8 cellular contexts compared by ENCODE assay signal in the genomic region with DNA sequence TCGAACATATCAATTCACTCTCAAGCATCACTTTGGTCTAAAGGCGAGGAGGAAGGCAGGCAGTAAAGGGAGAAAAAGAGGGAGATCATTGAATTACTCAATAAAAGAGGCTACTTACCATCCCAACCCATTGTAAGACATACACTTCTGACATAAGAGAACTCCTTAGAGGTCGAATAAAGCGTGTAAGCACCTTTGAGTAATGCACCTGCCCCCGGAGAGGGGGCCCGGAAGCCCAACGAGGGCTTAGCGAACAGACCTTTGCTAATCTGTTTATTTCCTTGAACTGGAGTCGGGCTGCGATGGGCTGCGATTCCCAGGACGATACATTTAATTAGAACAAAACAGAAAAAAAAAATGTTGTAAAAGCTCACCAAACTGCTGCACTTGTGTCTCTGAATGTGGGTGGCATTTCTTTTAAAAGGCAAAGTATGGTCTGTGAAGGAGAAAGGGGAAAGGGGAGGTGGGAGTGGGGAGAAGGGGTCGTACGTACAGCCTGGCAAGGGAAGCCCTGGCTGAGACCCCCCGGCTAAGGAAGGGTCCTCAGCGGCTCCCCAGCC. TPM values are rescaled to one million over a fixed set of nuclear protein-coding genes. Genes with fewer than 3 reads are reported as not detected.
DNase-seq lines count a peak whose midpoint lies in the region; FAIRE-seq and TF ChIP-seq lines count a peak whose summit lies in the region.

No MANE protein-coding gene starts in this region.

- no peak for FAIRE-seq in D721Med (lab: Jason Lieb, UNC)

- H3K4me1 ChIP-seq in muscle layer of colon (ENCODE audit: insufficient read depth, low read length) (peaks cover 48% of the 10 kb centered on the region), tibial nerve (peaks cover 0 to 57% (median 46%) of the 10 kb centered on the region in 4 donors)

- 3 to 4% methylated on average over 16 of the region's 16 CpGs for WGBS in tibial nerve, 2 donors

- no peak for TF ChIP-seq POLR2A in tibial nerve (IDR thresholded peaks at IDR 0.05)

- TF ChIP-seq EP300 in tibial nerve (IDR thresholded peaks at IDR 0.05), result no peak

- H3K36me3 ChIP-seq in muscle layer of colon (ENCODE audit: insufficient read depth, low read length) (peaks cover 5% of the 10 kb centered on the region), tibial nerve (no peaks in the 10 kb centered on the region)

- no peaks in the 10 kb centered on the region for H3K9me3 ChIP-seq in muscle layer of colon (ENCODE audit: low read length)
- no peaks in the 10 kb centered on the region for H3K9me3 ChIP-seq in tibial nerve

- H3K27me3 ChIP-seq in muscle layer of colon (ENCODE audit: control insufficient read depth in 1 of 2, insufficient read depth in 2 of 2, low read length in 2 of 2) (no peaks in the 10 kb centered on the region), tibial nerve (no peaks in the 10 kb centered on the region)

- H3K9ac ChIP-seq in muscle layer of colon (ENCODE audit: low read length), result peak overlapping the region; percentile 99

- peak; percentile 28 for DNase-seq in NCI-H748 (lab: John Stamatoyannopoulos, UW; ENCODE audit: unreplicated experiment)
- no peak for DNase-seq in NCI-H748 treated with DMSO at 0.1 percent for 48 hours (lab: John Stamatoyannopoulos, UW)
- no peak for DNase-seq in choroid plexus epithelial cell (ENCODE audit: low read depth)
- no peak for DNase-seq in tibial nerve (ENCODE audit: low spot score in 2 of 2)
- DNase-seq in NCI-H1048 (lab: John Stamatoyannopoulos, UW), result no peak
- DNase-seq in D721Med (ENCODE audit: insufficient read length, low spot score), result no peak

- TF ChIP-seq CTCF in VCaP (conservative IDR thresholded peaks at IDR 0.05), result no peak
- no peak for TF ChIP-seq CTCF in choroid plexus epithelial cell (conservative IDR thresholded peaks at IDR 0.05; ENCODE audit: low read depth, low read length)
- no peak for TF ChIP-seq CTCF in tibial nerve (IDR thresholded peaks at IDR 0.05)
- no peak for TF ChIP-seq CTCF in D721Med (IDR thresholded peaks at IDR 0.05; ENCODE audit: insufficient read depth, missing control alignments)

- H3K27ac ChIP-seq in VCaP (peak overlapping the region; percentile 100), muscle layer of colon (ENCODE audit: low read depth, low read length) (peak overlapping the region; percentile 100), tibial nerve (peak overlapping the region; percentile 100)

- peak overlapping the region; percentile 88 for H3K4me3 ChIP-seq in choroid plexus epithelial cell (ENCODE audit: low read depth, low read length)
- peak overlapping the region; percentile 84 for H3K4me3 ChIP-seq in muscle layer of colon (ENCODE audit: low read depth in 1 of 2, low read length in 2 of 2)
- peak overlapping the region; percentile 77 to 98 (median 81) for H3K4me3 ChIP-seq in tibial nerve

RNA-seq across cellular contexts. Expression of a gene that starts 3.0 kb away (rescaled TPM):
- 10 to 100 TPM; 25.5 to 40.4 (median 34.2) TPM for total RNA-seq in tibial nerve

RNA-seq across cellular contexts. Expression of a gene that starts 20.0 kb away (rescaled TPM):
- total RNA-seq in tibial nerve, result 10 to 100 TPM; 37.9 to 66.9 (median 50.8) TPM
